In the genomic region with DNA sequence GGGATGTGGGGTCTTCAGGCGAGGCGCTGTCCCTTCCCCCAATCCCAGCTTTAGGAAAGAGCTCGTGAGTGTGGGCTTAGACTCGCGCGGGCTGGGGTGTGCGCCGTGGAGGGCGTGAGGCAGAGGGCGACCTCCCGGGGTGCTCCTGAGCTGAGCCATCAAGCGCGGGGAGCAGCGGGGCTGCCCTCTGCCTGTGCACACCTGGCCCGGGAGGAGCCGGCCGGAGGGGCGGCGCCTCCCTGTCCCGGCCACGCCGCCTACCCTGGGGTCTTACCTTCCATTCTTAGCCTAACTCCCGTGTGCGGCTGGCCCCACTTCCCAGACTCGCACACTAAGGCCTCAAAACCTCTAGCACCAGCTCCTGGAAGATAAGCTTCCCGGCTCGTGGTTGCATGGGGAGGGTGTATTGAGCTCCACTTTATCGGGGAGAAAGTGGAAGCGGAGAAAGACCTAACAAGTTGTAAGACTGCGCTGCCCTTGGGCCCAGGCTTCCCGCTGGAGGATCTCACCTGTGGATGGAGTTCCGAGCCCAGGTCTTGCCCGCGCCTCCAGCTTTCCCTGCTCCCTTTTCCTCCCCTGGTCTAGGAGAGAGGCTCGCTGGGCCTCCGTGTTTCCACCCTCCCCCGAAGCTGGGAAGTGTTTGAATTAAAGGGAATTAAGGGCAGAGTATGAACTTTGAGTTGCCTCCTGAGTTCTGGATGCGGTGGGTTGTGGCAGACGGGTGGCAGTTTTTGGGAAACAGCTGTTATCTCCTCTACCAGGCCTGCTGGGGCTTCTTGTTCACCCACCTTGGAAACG, we compare ENCODE assay signal across 1 cellular context.
TF ChIP-seq lines count a peak whose summit lies in the region.

No MANE protein-coding gene starts in this region.

TF ChIP-seq in HepG2, 621 proteins besides CTCF, POLR2A, EP300 and RAD21 (continues in another document):
- TF ChIP-seq ZNF614 (CRISPR knock-in tag; IDR thresholded peaks at IDR 0.05; ENCODE audit: borderline replicate concordance), result no peak
- TF ChIP-seq ZNF547 (CRISPR knock-in tag; IDR thresholded peaks at IDR 0.05), result no peak
- peak; percentile 65; the same call in 1 of the 2 replicates for TF ChIP-seq REPIN1 (CRISPR knock-in tag; IDR thresholded peaks at IDR 0.05; ENCODE audit: borderline replicate concordance, low read depth)
- TF ChIP-seq ATF1 (CRISPR knock-in tag; IDR thresholded peaks at IDR 0.05), result no peak
- 0 out of 2 replicates have a peak, but pooled peaks have one; percentile 33 for TF ChIP-seq ZNF550 (CRISPR knock-in tag; IDR thresholded peaks at IDR 0.05; ENCODE audit: borderline replicate concordance)
- TF ChIP-seq SRY (CRISPR knock-in tag; IDR thresholded peaks at IDR 0.05), result peak; percentile 1; the same call in 1 of the 2 replicates
- 0 out of 2 replicates have a peak, but pooled peaks have one; percentile 10 for TF ChIP-seq ZNF746 (CRISPR knock-in tag; IDR thresholded peaks at IDR 0.05)
- no peak for TF ChIP-seq LCORL (IDR thresholded peaks at IDR 0.05)
- TF ChIP-seq LCORL (CRISPR knock-in tag; IDR thresholded peaks at IDR 0.05), result peak; percentile 67
- 0 out of 2 replicates have a peak, but pooled peaks have one; percentile 4 for TF ChIP-seq DMAP1 (CRISPR knock-in tag; IDR thresholded peaks at IDR 0.05)
- TF ChIP-seq, protein P1, sequence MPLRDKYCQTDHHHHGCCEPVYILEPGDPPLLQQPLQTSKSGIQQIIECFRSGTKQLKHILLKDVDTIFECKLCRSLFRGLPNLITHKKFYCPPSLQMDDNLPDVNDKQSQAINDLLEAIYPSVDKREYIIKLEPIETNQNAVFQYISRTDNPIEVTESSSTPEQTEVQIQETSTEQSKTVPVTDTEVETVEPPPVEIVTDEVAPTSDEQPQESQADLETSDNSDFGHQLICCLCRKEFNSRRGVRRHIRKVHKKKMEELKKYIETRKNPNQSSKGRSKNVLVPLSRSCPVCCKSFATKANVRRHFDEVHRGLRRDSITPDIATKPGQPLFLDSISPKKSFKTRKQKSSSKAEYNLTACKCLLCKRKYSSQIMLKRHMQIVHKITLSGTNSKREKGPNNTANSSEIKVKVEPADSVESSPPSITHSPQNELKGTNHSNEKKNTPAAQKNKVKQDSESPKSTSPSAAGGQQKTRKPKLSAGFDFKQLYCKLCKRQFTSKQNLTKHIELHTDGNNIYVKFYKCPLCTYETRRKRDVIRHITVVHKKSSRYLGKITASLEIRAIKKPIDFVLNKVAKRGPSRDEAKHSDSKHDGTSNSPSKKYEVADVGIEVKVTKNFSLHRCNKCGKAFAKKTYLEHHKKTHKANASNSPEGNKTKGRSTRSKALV (CRISPR knock-in tag; IDR thresholded peaks at IDR 0.05), result peak; percentile 20; the same call in 1 of the 2 replicates
- TF ChIP-seq, protein P2, sequence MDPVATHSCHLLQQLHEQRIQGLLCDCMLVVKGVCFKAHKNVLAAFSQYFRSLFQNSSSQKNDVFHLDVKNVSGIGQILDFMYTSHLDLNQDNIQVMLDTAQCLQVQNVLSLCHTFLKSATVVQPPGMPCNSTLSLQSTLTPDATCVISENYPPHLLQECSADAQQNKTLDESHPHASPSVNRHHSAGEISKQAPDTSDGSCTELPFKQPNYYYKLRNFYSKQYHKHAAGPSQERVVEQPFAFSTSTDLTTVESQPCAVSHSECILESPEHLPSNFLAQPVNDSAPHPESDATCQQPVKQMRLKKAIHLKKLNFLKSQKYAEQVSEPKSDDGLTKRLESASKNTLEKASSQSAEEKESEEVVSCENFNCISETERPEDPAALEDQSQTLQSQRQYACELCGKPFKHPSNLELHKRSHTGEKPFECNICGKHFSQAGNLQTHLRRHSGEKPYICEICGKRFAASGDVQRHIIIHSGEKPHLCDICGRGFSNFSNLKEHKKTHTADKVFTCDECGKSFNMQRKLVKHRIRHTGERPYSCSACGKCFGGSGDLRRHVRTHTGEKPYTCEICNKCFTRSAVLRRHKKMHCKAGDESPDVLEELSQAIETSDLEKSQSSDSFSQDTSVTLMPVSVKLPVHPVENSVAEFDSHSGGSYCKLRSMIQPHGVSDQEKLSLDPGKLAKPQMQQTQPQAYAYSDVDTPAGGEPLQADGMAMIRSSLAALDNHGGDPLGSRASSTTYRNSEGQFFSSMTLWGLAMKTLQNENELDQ (CRISPR knock-in tag; IDR thresholded peaks at IDR 0.05; ENCODE audit: borderline replicate concordance), result peak; percentile 21; the same call in 1 of the 2 replicates
- TF ChIP-seq, protein P3, sequence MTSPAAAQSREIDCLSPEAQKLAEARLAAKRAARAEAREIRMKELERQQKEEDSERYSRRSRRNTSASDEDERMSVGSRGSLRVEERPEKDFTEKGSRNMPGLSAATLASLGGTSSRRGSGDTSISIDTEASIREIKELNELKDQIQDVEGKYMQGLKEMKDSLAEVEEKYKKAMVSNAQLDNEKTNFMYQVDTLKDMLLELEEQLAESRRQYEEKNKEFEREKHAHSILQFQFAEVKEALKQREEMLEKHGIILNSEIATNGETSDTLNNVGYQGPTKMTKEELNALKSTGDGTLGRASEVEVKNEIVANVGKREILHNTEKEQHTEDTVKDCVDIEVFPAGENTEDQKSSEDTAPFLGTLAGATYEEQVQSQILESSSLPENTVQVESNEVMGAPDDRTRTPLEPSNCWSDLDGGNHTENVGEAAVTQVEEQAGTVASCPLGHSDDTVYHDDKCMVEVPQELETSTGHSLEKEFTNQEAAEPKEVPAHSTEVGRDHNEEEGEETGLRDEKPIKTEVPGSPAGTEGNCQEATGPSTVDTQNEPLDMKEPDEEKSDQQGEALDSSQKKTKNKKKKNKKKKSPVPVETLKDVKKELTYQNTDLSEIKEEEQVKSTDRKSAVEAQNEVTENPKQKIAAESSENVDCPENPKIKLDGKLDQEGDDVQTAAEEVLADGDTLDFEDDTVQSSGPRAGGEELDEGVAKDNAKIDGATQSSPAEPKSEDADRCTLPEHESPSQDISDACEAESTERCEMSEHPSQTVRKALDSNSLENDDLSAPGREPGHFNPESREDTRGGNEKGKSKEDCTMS (CRISPR knock-in tag; conservative IDR thresholded peaks at IDR 0.05), result no peak
- TF ChIP-seq, protein P4, sequence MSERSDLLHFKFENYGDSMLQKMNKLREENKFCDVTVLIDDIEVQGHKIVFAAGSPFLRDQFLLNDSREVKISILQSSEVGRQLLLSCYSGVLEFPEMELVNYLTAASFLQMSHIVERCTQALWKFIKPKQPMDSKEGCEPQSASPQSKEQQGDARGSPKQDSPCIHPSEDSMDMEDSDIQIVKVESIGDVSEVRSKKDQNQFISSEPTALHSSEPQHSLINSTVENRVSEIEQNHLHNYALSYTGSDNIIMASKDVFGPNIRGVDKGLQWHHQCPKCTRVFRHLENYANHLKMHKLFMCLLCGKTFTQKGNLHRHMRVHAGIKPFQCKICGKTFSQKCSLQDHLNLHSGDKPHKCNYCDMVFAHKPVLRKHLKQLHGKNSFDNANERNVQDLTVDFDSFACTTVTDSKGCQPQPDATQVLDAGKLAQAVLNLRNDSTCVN (CRISPR knock-in tag; IDR thresholded peaks at IDR 0.05; ENCODE audit: borderline replicate concordance), result peak; percentile 39; the same call in 1 of the 2 replicates
- no peak for TF ChIP-seq ZNF260 (CRISPR knock-in tag; IDR thresholded peaks at IDR 0.05; ENCODE audit: borderline replicate concordance, low read depth)
- TF ChIP-seq PTBP1 (IDR thresholded peaks at IDR 0.05; ENCODE audit: low read depth, low read length, poor library complexity, severe bottlenecking), result no peak
- TF ChIP-seq MYNN (CRISPR knock-in tag; IDR thresholded peaks at IDR 0.05; ENCODE audit: low read depth), result no peak
- TF ChIP-seq ZNF235 (CRISPR knock-in tag; IDR thresholded peaks at IDR 0.05; ENCODE audit: borderline replicate concordance), result 0 out of 2 replicates have a peak, but pooled peaks have one; percentile 3
- TF ChIP-seq, protein P5, sequence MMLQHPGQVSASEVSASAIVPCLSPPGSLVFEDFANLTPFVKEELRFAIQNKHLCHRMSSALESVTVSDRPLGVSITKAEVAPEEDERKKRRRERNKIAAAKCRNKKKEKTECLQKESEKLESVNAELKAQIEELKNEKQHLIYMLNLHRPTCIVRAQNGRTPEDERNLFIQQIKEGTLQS (CRISPR knock-in tag; IDR thresholded peaks at IDR 0.05), result no peak
- TF ChIP-seq ZNF224 (CRISPR knock-in tag; IDR thresholded peaks at IDR 0.05), result peak; percentile 90; the same call in 1 of the 2 replicates
- peak; percentile 66; the same call in 1 of the 2 replicates for TF ChIP-seq ZSCAN25 (CRISPR knock-in tag; IDR thresholded peaks at IDR 0.05)
- TF ChIP-seq PPARG (CRISPR knock-in tag; conservative IDR thresholded peaks at IDR 0.05), result no peak
- no peak for TF ChIP-seq U2AF2 (IDR thresholded peaks at IDR 0.05; ENCODE audit: low read depth, low read length)
- TF ChIP-seq, protein P6, sequence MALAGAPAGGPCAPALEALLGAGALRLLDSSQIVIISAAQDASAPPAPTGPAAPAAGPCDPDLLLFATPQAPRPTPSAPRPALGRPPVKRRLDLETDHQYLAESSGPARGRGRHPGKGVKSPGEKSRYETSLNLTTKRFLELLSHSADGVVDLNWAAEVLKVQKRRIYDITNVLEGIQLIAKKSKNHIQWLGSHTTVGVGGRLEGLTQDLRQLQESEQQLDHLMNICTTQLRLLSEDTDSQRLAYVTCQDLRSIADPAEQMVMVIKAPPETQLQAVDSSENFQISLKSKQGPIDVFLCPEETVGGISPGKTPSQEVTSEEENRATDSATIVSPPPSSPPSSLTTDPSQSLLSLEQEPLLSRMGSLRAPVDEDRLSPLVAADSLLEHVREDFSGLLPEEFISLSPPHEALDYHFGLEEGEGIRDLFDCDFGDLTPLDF (CRISPR knock-in tag; IDR thresholded peaks at IDR 0.05), result no peak
- TF ChIP-seq PAF1 (CRISPR knock-in tag; IDR thresholded peaks at IDR 0.05), result no peak
- TF ChIP-seq, protein P7, sequence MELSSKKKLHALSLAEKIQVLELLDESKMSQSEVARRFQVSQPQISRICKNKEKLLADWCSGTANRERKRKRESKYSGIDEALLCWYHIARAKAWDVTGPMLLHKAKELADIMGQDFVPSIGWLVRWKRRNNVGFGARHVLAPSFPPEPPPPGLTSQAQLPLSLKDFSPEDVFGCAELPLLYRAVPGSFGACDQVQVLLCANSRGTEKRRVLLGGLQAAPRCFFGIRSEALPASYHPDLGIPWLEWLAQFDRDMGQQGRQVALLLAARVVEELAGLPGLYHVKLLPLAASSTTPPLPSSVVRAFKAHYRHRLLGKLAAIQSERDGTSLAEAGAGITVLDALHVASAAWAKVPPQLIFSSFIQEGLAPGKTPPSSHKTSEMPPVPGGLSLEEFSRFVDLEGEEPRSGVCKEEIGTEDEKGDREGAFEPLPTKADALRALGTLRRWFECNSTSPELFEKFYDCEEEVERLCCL (CRISPR knock-in tag; IDR thresholded peaks at IDR 0.05; ENCODE audit: borderline replicate concordance), result 0 out of 2 replicates have a peak, but pooled peaks have one; percentile 13
- TF ChIP-seq, protein P8, sequence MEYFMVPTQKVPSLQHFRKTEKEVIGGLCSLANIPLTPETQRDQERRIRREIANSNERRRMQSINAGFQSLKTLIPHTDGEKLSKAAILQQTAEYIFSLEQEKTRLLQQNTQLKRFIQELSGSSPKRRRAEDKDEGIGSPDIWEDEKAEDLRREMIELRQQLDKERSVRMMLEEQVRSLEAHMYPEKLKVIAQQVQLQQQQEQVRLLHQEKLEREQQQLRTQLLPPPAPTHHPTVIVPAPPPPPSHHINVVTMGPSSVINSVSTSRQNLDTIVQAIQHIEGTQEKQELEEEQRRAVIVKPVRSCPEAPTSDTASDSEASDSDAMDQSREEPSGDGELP (IDR thresholded peaks at IDR 0.05; ENCODE audit: borderline replicate concordance, low read depth), result 0 out of 2 replicates have a peak, but pooled peaks have one; percentile 27
- TF ChIP-seq, protein P9, sequence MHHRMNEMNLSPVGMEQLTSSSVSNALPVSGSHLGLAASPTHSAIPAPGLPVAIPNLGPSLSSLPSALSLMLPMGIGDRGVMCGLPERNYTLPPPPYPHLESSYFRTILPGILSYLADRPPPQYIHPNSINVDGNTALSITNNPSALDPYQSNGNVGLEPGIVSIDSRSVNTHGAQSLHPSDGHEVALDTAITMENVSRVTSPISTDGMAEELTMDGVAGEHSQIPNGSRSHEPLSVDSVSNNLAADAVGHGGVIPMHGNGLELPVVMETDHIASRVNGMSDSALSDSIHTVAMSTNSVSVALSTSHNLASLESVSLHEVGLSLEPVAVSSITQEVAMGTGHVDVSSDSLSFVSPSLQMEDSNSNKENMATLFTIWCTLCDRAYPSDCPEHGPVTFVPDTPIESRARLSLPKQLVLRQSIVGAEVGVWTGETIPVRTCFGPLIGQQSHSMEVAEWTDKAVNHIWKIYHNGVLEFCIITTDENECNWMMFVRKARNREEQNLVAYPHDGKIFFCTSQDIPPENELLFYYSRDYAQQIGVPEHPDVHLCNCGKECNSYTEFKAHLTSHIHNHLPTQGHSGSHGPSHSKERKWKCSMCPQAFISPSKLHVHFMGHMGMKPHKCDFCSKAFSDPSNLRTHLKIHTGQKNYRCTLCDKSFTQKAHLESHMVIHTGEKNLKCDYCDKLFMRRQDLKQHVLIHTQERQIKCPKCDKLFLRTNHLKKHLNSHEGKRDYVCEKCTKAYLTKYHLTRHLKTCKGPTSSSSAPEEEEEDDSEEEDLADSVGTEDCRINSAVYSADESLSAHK (CRISPR knock-in tag; IDR thresholded peaks at IDR 0.05; ENCODE audit: borderline replicate concordance), result no peak
- no peak for TF ChIP-seq ZNF121 (CRISPR knock-in tag; IDR thresholded peaks at IDR 0.05)
- TF ChIP-seq RNF2 (conservative IDR thresholded peaks at IDR 0.05; ENCODE audit: low read depth), result no peak
- TF ChIP-seq HIVEP1 (CRISPR knock-in tag; IDR thresholded peaks at IDR 0.05), result no peak
- TF ChIP-seq ZNF24 (IDR thresholded peaks at IDR 0.05), result no peak
- TF ChIP-seq ZNF605 (CRISPR knock-in tag; IDR thresholded peaks at IDR 0.05), result 0 out of 2 replicates have a peak, but pooled peaks have one; percentile 52
- TF ChIP-seq HDAC2 (CRISPR knock-in tag; IDR thresholded peaks at IDR 0.05), result peak; percentile 35
- TF ChIP-seq KDM2A (CRISPR knock-in tag; IDR thresholded peaks at IDR 0.05; ENCODE audit: borderline replicate concordance, low read depth), result peak; percentile 63
- TF ChIP-seq ZNF724P (CRISPR knock-in tag; IDR thresholded peaks at IDR 0.05; ENCODE audit: borderline replicate concordance), result 0 out of 2 replicates have a peak, but pooled peaks have one; percentile 22
- TF ChIP-seq, protein P10, sequence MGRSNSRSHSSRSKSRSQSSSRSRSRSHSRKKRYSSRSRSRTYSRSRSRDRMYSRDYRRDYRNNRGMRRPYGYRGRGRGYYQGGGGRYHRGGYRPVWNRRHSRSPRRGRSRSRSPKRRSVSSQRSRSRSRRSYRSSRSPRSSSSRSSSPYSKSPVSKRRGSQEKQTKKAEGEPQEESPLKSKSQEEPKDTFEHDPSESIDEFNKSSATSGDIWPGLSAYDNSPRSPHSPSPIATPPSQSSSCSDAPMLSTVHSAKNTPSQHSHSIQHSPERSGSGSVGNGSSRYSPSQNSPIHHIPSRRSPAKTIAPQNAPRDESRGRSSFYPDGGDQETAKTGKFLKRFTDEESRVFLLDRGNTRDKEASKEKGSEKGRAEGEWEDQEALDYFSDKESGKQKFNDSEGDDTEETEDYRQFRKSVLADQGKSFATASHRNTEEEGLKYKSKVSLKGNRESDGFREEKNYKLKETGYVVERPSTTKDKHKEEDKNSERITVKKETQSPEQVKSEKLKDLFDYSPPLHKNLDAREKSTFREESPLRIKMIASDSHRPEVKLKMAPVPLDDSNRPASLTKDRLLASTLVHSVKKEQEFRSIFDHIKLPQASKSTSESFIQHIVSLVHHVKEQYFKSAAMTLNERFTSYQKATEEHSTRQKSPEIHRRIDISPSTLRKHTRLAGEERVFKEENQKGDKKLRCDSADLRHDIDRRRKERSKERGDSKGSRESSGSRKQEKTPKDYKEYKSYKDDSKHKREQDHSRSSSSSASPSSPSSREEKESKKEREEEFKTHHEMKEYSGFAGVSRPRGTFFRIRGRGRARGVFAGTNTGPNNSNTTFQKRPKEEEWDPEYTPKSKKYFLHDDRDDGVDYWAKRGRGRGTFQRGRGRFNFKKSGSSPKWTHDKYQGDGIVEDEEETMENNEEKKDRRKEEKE (IDR thresholded peaks at IDR 0.05), result no peak
- no peak for TF ChIP-seq ZNF225 (CRISPR knock-in tag; IDR thresholded peaks at IDR 0.05)
